1 cellular context compared by ENCODE assay signal in genomic region chr12:52953181-52953841, GRCh38.
TF ChIP-seq lines count a peak whose summit lies in the region.

No MANE protein-coding gene starts in this region.

TF ChIP-seq in HepG2, 621 proteins besides CTCF, POLR2A, EP300 and RAD21 (continued from another document):
- TF ChIP-seq ZC3H4 (CRISPR knock-in tag; IDR thresholded peaks at IDR 0.05; ENCODE audit: borderline replicate concordance) (peak; percentile 62; the same call in 1 of the 2 replicates), ISX (CRISPR knock-in tag; conservative IDR thresholded peaks at IDR 0.05) (no peak), AGO2 (optimal IDR thresholded peaks at IDR 0.05; ENCODE audit: low read depth, low read length) (peak; percentile 75), ZNF672 (CRISPR knock-in tag; IDR thresholded peaks at IDR 0.05) (no peak), NFE2L1 (CRISPR knock-in tag; IDR thresholded peaks at IDR 0.05; ENCODE audit: borderline replicate concordance) (no peak)
